ENCODE assay signal across 1 cellular context in genomic region chr11:57126766-57127400, GRCh38.
A peak's percentile ranks its signal among the peaks of the same experiment; 100 is the strongest.
TF ChIP-seq lines count a peak whose summit lies in the region.

No MANE protein-coding gene starts in this region.

TF ChIP-seq in K562, 482 proteins besides CTCF, POLR2A, EP300 and RAD21 (continued from another document and continues in another):
- no peak for TF ChIP-seq GTF3C2 (IDR thresholded peaks at IDR 0.05; ENCODE audit: borderline replicate concordance, extremely low read depth, insufficient read length)
- no peak for TF ChIP-seq CEBPG (CRISPR knock-in tag; IDR thresholded peaks at IDR 0.05)
- TF ChIP-seq CEBPG (tag; conservative IDR thresholded peaks at IDR 0.05 in 1 of 2, IDR thresholded peaks at IDR 0.05 in 1 of 2): peak in 1 of 2 experiments; percentile 71; a peak in 2 of 4 replicates
- no peak for TF ChIP-seq ZNF707 (CRISPR knock-in tag; conservative IDR thresholded peaks at IDR 0.05)
- TF ChIP-seq ZC3H11A (IDR thresholded peaks at IDR 0.05; ENCODE audit: low read depth, low read length): no peak
- no peak for TF ChIP-seq TEAD1 (CRISPR knock-in tag; IDR thresholded peaks at IDR 0.05)
- TF ChIP-seq CHCHD3 (CRISPR knock-in tag; IDR thresholded peaks at IDR 0.05): no peak
- TF ChIP-seq SMARCA4 (IDR thresholded peaks at IDR 0.05): peak; percentile 92
- TF ChIP-seq ZNF280A (IDR thresholded peaks at IDR 0.05; ENCODE audit: low read depth, partially characterized antibody): no peak
- TF ChIP-seq CC2D1A (IDR thresholded peaks at IDR 0.05): no peak; the same call in 1 of the 2 replicates
- no peak for TF ChIP-seq ZNF12 (CRISPR knock-in tag; IDR thresholded peaks at IDR 0.05)
- TF ChIP-seq CBFB (CRISPR knock-in tag; IDR thresholded peaks at IDR 0.05): no peak
- TF ChIP-seq PTRF (tag; IDR thresholded peaks at IDR 0.05): no peak
- TF ChIP-seq MGA (IDR thresholded peaks at IDR 0.05): no peak
- no peak for TF ChIP-seq ZFP30 (CRISPR knock-in tag; IDR thresholded peaks at IDR 0.05; ENCODE audit: borderline replicate concordance)
- TF ChIP-seq TCF7L2 (IDR thresholded peaks at IDR 0.05; ENCODE audit: low read depth, low read length): no peak
- TF ChIP-seq MTA3 (IDR thresholded peaks at IDR 0.05; ENCODE audit: borderline replicate concordance): no peak
- no peak for TF ChIP-seq ZNF282 (CRISPR knock-in tag; IDR thresholded peaks at IDR 0.05)
- no peak for TF ChIP-seq E2F3 (CRISPR knock-in tag; IDR thresholded peaks at IDR 0.05)
- no peak for TF ChIP-seq ZNF277 (CRISPR knock-in tag; IDR thresholded peaks at IDR 0.05; ENCODE audit: borderline replicate concordance)
- TF ChIP-seq FOXK1 (CRISPR knock-in tag; IDR thresholded peaks at IDR 0.05; ENCODE audit: borderline replicate concordance): no peak
- no peak for TF ChIP-seq RBM34 (IDR thresholded peaks at IDR 0.05; ENCODE audit: borderline replicate concordance, insufficient read depth, low read length)
- no peak for TF ChIP-seq ZNF518B (CRISPR knock-in tag; IDR thresholded peaks at IDR 0.05)
- TF ChIP-seq TAL1 (IDR thresholded peaks at IDR 0.05): peak; percentile 85
- TF ChIP-seq MTF1 (CRISPR knock-in tag; IDR thresholded peaks at IDR 0.05; ENCODE audit: borderline replicate concordance): no peak
- TF ChIP-seq DLX4 (CRISPR knock-in tag; IDR thresholded peaks at IDR 0.05): no peak
- TF ChIP-seq MNT (conservative IDR thresholded peaks at IDR 0.05): peak; percentile 16 to 44; a peak in 1 of 4 replicates
- TF ChIP-seq ZNF134 (CRISPR knock-in tag; conservative IDR thresholded peaks at IDR 0.05): no peak
- no peak for TF ChIP-seq MAFK (IDR thresholded peaks at IDR 0.05; ENCODE audit: low read length)
- 0 out of 2 replicates have a peak, but pooled peaks have one; percentile 8 for TF ChIP-seq BCOR (IDR thresholded peaks at IDR 0.05)
- no peak for TF ChIP-seq UBTF (IDR thresholded peaks at IDR 0.05; ENCODE audit: borderline replicate concordance in 1 of 2, low read depth in 2 of 2, low read length in 2 of 2)
- TF ChIP-seq TCFL5 (CRISPR knock-in tag; conservative IDR thresholded peaks at IDR 0.05): no peak
